In the genomic region with DNA sequence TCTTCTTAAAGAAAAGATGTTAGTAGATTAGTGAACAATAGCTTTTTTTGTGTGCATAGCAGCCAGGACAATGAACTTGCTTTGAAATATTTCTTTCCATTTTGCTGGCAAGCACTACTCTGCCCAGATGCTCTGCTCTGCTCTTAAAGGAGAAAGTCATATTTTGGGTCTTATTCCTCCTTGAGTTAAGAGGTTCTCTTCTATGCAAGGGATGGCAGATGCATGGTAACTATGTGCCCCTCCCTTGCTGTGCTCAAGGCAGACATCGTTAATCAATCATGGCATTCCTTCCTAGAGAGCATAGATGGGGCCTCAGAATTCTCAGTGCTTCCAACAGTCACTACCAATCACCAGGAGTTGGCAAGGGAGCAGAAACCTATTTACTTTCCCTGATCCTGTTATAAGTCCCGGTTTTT, we compare ENCODE assay signal across 1 cellular context.
TF ChIP-seq lines count a peak whose summit lies in the region.

No MANE protein-coding gene starts in this region.

TF ChIP-seq in HEK293, 187 proteins besides CTCF, POLR2A, EP300 and RAD21 (continued from another document):
- no peak for TF ChIP-seq ZNF302 (tag by site-specific recombination; IDR thresholded peaks at IDR 0.05; ENCODE audit: low read depth)
